ENCODE assay signal across 1 cellular context in genomic region chr15:25438601-25439455, GRCh38.
A peak's percentile ranks its signal among the peaks of the same experiment; 100 is the strongest.
TF ChIP-seq lines count a peak whose summit lies in the region.

Gene UBE3A, minus strand, starts transcription at chr15:25439024. Its CDS starts 29,917 bp downstream, at chr15:25409107.

TF ChIP-seq in HepG2, 621 proteins besides CTCF, POLR2A, EP300 and RAD21 (continued from another document and continues in another):
- peak; percentile 30 for TF ChIP-seq ARID5B (CRISPR knock-in tag; IDR thresholded peaks at IDR 0.05)
- TF ChIP-seq GLI4 (CRISPR knock-in tag; IDR thresholded peaks at IDR 0.05; ENCODE audit: borderline replicate concordance), result 0 out of 2 replicates have a peak, but pooled peaks have one; percentile 14
- peak; percentile 60; the same call in 1 of the 2 replicates for TF ChIP-seq BRD4 (CRISPR knock-in tag; IDR thresholded peaks at IDR 0.05)
- no peak; the same call in 1 of the 2 replicates for TF ChIP-seq ZNF264 (CRISPR knock-in tag; IDR thresholded peaks at IDR 0.05)
- TF ChIP-seq IKZF5 (CRISPR knock-in tag; IDR thresholded peaks at IDR 0.05), result peak; percentile 81; the same call in 1 of the 2 replicates
- no peak for TF ChIP-seq NPAS2 (CRISPR knock-in tag; IDR thresholded peaks at IDR 0.05; ENCODE audit: borderline replicate concordance)
- TF ChIP-seq ZNF883 (CRISPR knock-in tag; IDR thresholded peaks at IDR 0.05; ENCODE audit: not compliant biosample characterization), result peak; percentile 45
- no peak for TF ChIP-seq ZNF496 (CRISPR knock-in tag; IDR thresholded peaks at IDR 0.05; ENCODE audit: insufficient replicate concordance)
- peak; percentile 47; the same call in 1 of the 2 replicates for TF ChIP-seq ZBTB2 (CRISPR knock-in tag; IDR thresholded peaks at IDR 0.05; ENCODE audit: low read depth)
- peak; percentile 81 for TF ChIP-seq HNRNPLL (IDR thresholded peaks at IDR 0.05; ENCODE audit: low read depth, low read length, poor library complexity, severe bottlenecking)
- TF ChIP-seq TIGD3 (CRISPR knock-in tag; IDR thresholded peaks at IDR 0.05; ENCODE audit: borderline replicate concordance), result 0 out of 2 replicates have a peak, but pooled peaks have one; percentile 28
- TF ChIP-seq AGO2 (optimal IDR thresholded peaks at IDR 0.05; ENCODE audit: low read depth, low read length), result peak; percentile 82
- peak; percentile 61; the same call in 1 of the 2 replicates for TF ChIP-seq KAT8 (CRISPR knock-in tag; IDR thresholded peaks at IDR 0.05)
- no peak for TF ChIP-seq SIX4 (CRISPR knock-in tag; IDR thresholded peaks at IDR 0.05)
- TF ChIP-seq THAP11 (CRISPR knock-in tag; IDR thresholded peaks at IDR 0.05), result peak; percentile 82
- 0 out of 2 replicates have a peak, but pooled peaks have one; percentile 17 for TF ChIP-seq CBX5 (CRISPR knock-in tag; IDR thresholded peaks at IDR 0.05; ENCODE audit: borderline replicate concordance)
- peak; percentile 69; the same call in 1 of the 2 replicates for TF ChIP-seq ZNF563 (CRISPR knock-in tag; IDR thresholded peaks at IDR 0.05)
- peak; percentile 77; the same call in 1 of the 2 replicates for TF ChIP-seq UBTF (CRISPR knock-in tag; IDR thresholded peaks at IDR 0.05)
- peak; percentile 77; the same call in 1 of the 2 replicates for TF ChIP-seq MAZ (IDR thresholded peaks at IDR 0.05; ENCODE audit: borderline replicate concordance, low read depth, low read length)
- peak; percentile 32; the same call in 1 of the 2 replicates for TF ChIP-seq MAZ (CRISPR knock-in tag; IDR thresholded peaks at IDR 0.05; ENCODE audit: low read depth)
- TF ChIP-seq ELF1 (CRISPR knock-in tag; IDR thresholded peaks at IDR 0.05), result peak; percentile 34; the same call in 1 of the 2 replicates
- peak; percentile 77 for TF ChIP-seq ZFY (CRISPR knock-in tag; IDR thresholded peaks at IDR 0.05)
- TF ChIP-seq ZNF414 (CRISPR knock-in tag; IDR thresholded peaks at IDR 0.05), result peak; percentile 53; the same call in 1 of the 2 replicates
- TF ChIP-seq GABPA (IDR thresholded peaks at IDR 0.05; ENCODE audit: low read depth, low read length), result no peak
- peak; percentile 49; the same call in 1 of the 2 replicates for TF ChIP-seq GABPA (CRISPR knock-in tag; IDR thresholded peaks at IDR 0.05; ENCODE audit: low read depth)
- peak; percentile 16; the same call in 1 of the 2 replicates for TF ChIP-seq E2F2 (CRISPR knock-in tag; IDR thresholded peaks at IDR 0.05; ENCODE audit: borderline replicate concordance)
- peak; percentile 87 for TF ChIP-seq TAF1 (CRISPR knock-in tag; IDR thresholded peaks at IDR 0.05)
- peak; percentile 60 for TF ChIP-seq MYC (CRISPR knock-in tag; IDR thresholded peaks at IDR 0.05; ENCODE audit: borderline replicate concordance)
- TF ChIP-seq RELA (CRISPR knock-in tag; IDR thresholded peaks at IDR 0.05), result 0 out of 2 replicates have a peak, but pooled peaks have one; percentile 0
- peak; percentile 53; the same call in 1 of the 2 replicates for TF ChIP-seq HIVEP1 (CRISPR knock-in tag; IDR thresholded peaks at IDR 0.05)
- 0 out of 2 replicates have a peak, but pooled peaks have one; percentile 21 for TF ChIP-seq ZNF335 (CRISPR knock-in tag; IDR thresholded peaks at IDR 0.05)
- TF ChIP-seq ZFX (CRISPR knock-in tag; IDR thresholded peaks at IDR 0.05; ENCODE audit: low read depth), result peak; percentile 68
- 0 out of 2 replicates have a peak, but pooled peaks have one; percentile 21 for TF ChIP-seq IRF2 (CRISPR knock-in tag; IDR thresholded peaks at IDR 0.05)
- 0 out of 2 replicates have a peak, but pooled peaks have one; percentile 7 for TF ChIP-seq ATF3 (CRISPR knock-in tag; IDR thresholded peaks at IDR 0.05)
- no peak for TF ChIP-seq ZFP1 (CRISPR knock-in tag; IDR thresholded peaks at IDR 0.05)
- TF ChIP-seq MXI1 (IDR thresholded peaks at IDR 0.05; ENCODE audit: borderline replicate concordance, low read depth, low read length), result peak; percentile 56; the same call in 1 of the 3 replicates
- peak; percentile 89 for TF ChIP-seq YY1 (IDR thresholded peaks at IDR 0.05; ENCODE audit: insufficient read depth, insufficient replicate concordance, low read depth, low read length)
- peak; percentile 36 for TF ChIP-seq SP5 (CRISPR knock-in tag; IDR thresholded peaks at IDR 0.05; ENCODE audit: borderline replicate concordance, low read depth)
- TF ChIP-seq ZNF546 (CRISPR knock-in tag; conservative IDR thresholded peaks at IDR 0.05), result 0 out of 2 replicates have a peak, but pooled peaks have one; percentile 2
- TF ChIP-seq, protein P1, sequence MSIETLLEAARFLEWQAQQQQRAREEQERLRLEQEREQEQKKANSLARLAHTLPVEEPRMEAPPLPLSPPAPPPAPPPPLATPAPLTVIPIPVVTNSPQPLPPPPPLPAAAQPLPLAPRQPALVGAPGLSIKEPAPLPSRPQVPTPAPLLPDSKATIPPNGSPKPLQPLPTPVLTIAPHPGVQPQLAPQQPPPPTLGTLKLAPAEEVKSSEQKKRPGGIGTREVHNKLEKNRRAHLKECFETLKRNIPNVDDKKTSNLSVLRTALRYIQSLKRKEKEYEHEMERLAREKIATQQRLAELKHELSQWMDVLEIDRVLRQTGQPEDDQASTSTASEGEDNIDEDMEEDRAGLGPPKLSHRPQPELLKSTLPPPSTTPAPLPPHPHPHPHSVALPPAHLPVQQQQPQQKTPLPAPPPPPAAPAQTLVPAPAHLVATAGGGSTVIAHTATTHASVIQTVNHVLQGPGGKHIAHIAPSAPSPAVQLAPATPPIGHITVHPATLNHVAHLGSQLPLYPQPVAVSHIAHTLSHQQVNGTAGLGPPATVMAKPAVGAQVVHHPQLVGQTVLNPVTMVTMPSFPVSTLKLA (IDR thresholded peaks at IDR 0.05), result no peak
- no peak for TF ChIP-seq HIC2 (CRISPR knock-in tag; IDR thresholded peaks at IDR 0.05; ENCODE audit: low read depth)
- TF ChIP-seq JDP2 (CRISPR knock-in tag; IDR thresholded peaks at IDR 0.05; ENCODE audit: borderline replicate concordance), result no peak
- TF ChIP-seq ISX (CRISPR knock-in tag; conservative IDR thresholded peaks at IDR 0.05), result 0 out of 2 replicates have a peak, but pooled peaks have one; percentile 19
